9 cellular contexts compared by ENCODE assay signal in the genomic region with DNA sequence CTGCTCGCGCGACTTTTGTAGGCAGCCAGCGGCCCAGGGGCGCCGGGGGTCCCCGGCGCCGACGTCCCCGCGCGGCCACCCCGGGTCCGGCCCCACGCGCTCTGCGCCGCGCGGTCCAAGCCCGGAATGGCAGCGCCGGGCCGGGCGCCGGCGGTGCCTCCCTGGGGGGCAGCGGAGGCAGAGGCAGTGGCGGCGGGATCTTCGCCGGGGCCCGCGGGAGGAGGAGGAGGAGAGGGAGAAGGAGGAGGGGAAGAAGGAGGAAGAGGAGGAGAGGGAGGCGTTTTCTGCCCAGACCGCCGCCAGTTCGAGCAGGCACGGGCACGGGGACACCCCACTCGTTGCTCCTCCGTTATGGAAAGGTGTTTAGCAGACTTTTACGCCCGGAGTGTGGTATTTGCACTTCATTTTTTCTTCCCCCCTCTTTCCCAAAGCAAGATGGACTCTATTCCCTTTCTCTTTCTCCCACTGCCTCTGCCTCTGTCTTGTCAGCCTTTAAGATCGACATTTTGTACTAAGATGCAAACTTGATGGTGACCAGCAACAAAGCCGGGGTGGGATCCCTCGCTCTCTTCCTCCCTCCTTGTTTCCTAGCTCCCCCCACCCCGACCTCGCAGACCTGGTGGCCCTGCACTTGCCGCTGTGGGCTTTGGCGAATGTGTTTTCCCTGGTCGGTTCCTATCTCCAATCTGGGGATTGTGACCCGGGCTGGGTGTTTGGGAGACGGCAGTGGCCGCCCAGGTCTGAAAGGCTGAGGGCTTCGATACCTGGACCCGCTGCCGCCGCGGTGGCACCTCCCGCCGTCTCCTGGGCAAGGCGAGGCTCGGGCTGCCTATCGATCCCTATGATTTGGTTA. TPM values are rescaled to one million over a fixed set of nuclear protein-coding genes. Genes with fewer than 3 reads are reported as not detected.
A peak's percentile ranks its signal among the peaks of the same experiment; 100 is the strongest.
DNase-seq lines count a peak whose midpoint lies in the region; ATAC-seq, FAIRE-seq and TF ChIP-seq lines count a peak whose summit lies in the region.
"Had no signal": no experiment of that assay in that cellular context is flagged by ENCODE, and none has a peak within 500 bp of the region (broad histone marks: within the 10 kb centered on the region; RNA-seq: fewer than 3 reads in every experiment).

No MANE protein-coding gene starts in this region.

- H3K9me3 Mint-ChIP-seq in activated CD8-positive, alpha-beta memory T cell treated with anti-CD3 and anti-CD28 coated beads, Interleukin-2, amount 10 ng/mL, durations not matched to agents 7 days and 5 days (ENCODE audit: low read depth) = no peaks in the 10 kb centered on the region
- H3K9me3 Mint-ChIP-seq in stimulated activated naive B cell treated with anti-CD40 and anti-IgM and Interleukin-4, amounts not matched to agents 10 μg/mL and 1 μg/mL and 100 μg/mL, for 72 hours = no peaks in the 10 kb centered on the region

- H3K4me1 Mint-ChIP-seq in activated CD8-positive, alpha-beta memory T cell treated with anti-CD3 and anti-CD28 coated beads, Interleukin-2, amount 10 ng/mL, durations not matched to agents 7 days and 5 days = peaks cover 28% of the 10 kb centered on the region
- peaks cover 25 to 47% of the 10 kb centered on the region in 2 donors for H3K4me1 Mint-ChIP-seq in stimulated activated naive B cell treated with anti-CD40 and anti-IgM and Interleukin-4, amounts not matched to agents 10 μg/mL and 1 μg/mL and 100 μg/mL, for 72 hours

- FAIRE-seq in endothelial cell of umbilical vein (lab: Jason Lieb, UNC) = no peak
- FAIRE-seq: A204.1 had no signal

- peak overlapping the region; percentile 69 for H3K9ac ChIP-seq in endothelial cell of umbilical vein (replicated peaks; ENCODE audit: extremely low read depth, insufficient read depth, low read length)

- peaks cover 15% of the 10 kb centered on the region for H3K79me2 ChIP-seq in endothelial cell of umbilical vein (ENCODE audit: control insufficient read depth, insufficient read depth, low read length)

- H4K20me1 ChIP-seq in endothelial cell of umbilical vein (replicated peaks; ENCODE audit: control insufficient read depth, extremely low read depth, insufficient read depth, low read length) = no peaks in the 10 kb centered on the region

- ATAC-seq in activated CD8-positive, alpha-beta memory T cell treated with anti-CD3 and anti-CD28 coated beads, Interleukin-2, amount 10 ng/mL, durations not matched to agents 7 days and 5 days = peak; percentile 18
- ATAC-seq in stimulated activated naive B cell treated with anti-CD40 and anti-IgM and Interleukin-4, amounts not matched to agents 10 μg/mL and 1 μg/mL and 100 μg/mL, for 72 hours (replicated peaks) = peak; percentile 12 to 13
- ATAC-seq in GM19328 (IDR thresholded peaks at IDR 0.05; ENCODE audit: unreplicated experiment) = no peak

- no peaks in the 10 kb centered on the region for H3K9me3 ChIP-seq in endothelial cell of umbilical vein (replicated peaks; ENCODE audit: control insufficient read depth, insufficient read depth, low read length)

- H3K4me3 ChIP-seq in NB4 (ENCODE audit: low read depth, low read length) = peak overlapping the region; percentile 81
- H3K4me3 ChIP-seq in endothelial cell of umbilical vein (replicated peaks in 1 of 3; ENCODE audit: insufficient read depth in 1 of 3, low read depth in 1 of 3, low read length in 3 of 3) = peak overlapping the region; percentile 85 to 87 (median 86)

- H3K36me3 ChIP-seq in endothelial cell of umbilical vein (ENCODE audit: control insufficient read depth in 2 of 2, extremely low read depth in 1 of 2, insufficient read depth in 2 of 2, low read length in 2 of 2) = peaks cover 0 to 2% of the 10 kb centered on the region in 2 experiments

- TF ChIP-seq POLR2A in NB4 (IDR thresholded peaks at IDR 0.05; ENCODE audit: extremely low read depth, insufficient read length) = peak; percentile 20
- TF ChIP-seq POLR2A in endothelial cell of umbilical vein (IDR thresholded peaks at IDR 0.05; ENCODE audit: low read depth, low read length) = peak; percentile 34

- no TSS peak for BruUV-seq in endothelial cell of umbilical vein (replicated peaks; lab: Mats Ljungman, UMichigan)

- TF ChIP-seq CTCF in NB4 (IDR thresholded peaks at IDR 0.05; ENCODE audit: low read depth, low read length) = no peak
- TF ChIP-seq CTCF in endothelial cell of umbilical vein (IDR thresholded peaks at IDR 0.05; ENCODE audit: extremely low read depth in 1 of 2, insufficient read depth in 1 of 2, low read depth in 1 of 2, low read length in 2 of 2) = no peak

- H3K36me3 Mint-ChIP-seq in activated CD8-positive, alpha-beta memory T cell treated with anti-CD3 and anti-CD28 coated beads, Interleukin-2, amount 10 ng/mL, durations not matched to agents 7 days and 5 days = peaks cover 14% of the 10 kb centered on the region
- peaks cover 3 to 4% of the 10 kb centered on the region in 2 donors for H3K36me3 Mint-ChIP-seq in stimulated activated naive B cell treated with anti-CD40 and anti-IgM and Interleukin-4, amounts not matched to agents 10 μg/mL and 1 μg/mL and 100 μg/mL, for 72 hours

- H3K9me1 ChIP-seq in endothelial cell of umbilical vein (replicated peaks; ENCODE audit: control insufficient read depth, extremely low read depth, insufficient read depth, low read length) = no peaks in the 10 kb centered on the region

- H2AFZ ChIP-seq in endothelial cell of umbilical vein (ENCODE audit: low read depth, low read length) = peak overlapping the region; percentile 74

- POLR2A ChIA-PET in endothelial cell of umbilical vein (lab: Charles Lee) = no interaction called here

- peak overlapping the region; percentile 79 for H3K4me2 ChIP-seq in endothelial cell of umbilical vein (ENCODE audit: insufficient read depth, low read length)

- CTCF ChIA-PET in activated CD8-positive, alpha-beta memory T cell treated with anti-CD3 and anti-CD28 coated beads, Interleukin-2, amount 10 ng/mL, durations not matched to agents 7 days and 5 days (lab: Charles Lee) = interaction anchor here (0.9 to 1.4 kb wide), 3 partner anchors 12 to 94 kb away, joined by 3 to 4 read pairs (median 3); no protein-coding TSS in a partner anchor
- CTCF ChIA-PET in endothelial cell of umbilical vein (lab: Charles Lee) = interaction anchor here (0.6 to 1.6 kb wide), 5 partner anchors 9 to 241 kb away, joined by 3 to 9 read pairs (median 7); no protein-coding TSS in a partner anchor

- peak; percentile 70 for DNase-seq in DMS 273 (lab: John Stamatoyannopoulos, UW; ENCODE audit: unreplicated experiment)
- no peak for DNase-seq in DMS 273 treated with DMSO at 0.1 percent for 48 hours (lab: John Stamatoyannopoulos, UW)
- DNase-seq in NB4 (ENCODE audit: low read depth) = peak; percentile 51
- peak; percentile 40 for DNase-seq in activated CD8-positive, alpha-beta memory T cell treated with anti-CD3 and anti-CD28 coated beads, Interleukin-2, amount 10 ng/mL, durations not matched to agents 7 days and 5 days
- peak; percentile 52 for DNase-seq in endothelial cell of umbilical vein (ENCODE audit: low read depth, low spot score)
- peak; percentile 90 for DNase-seq in mesenteric fat pad (ENCODE audit: low spot score)
- DNase-seq in stimulated activated naive B cell treated with anti-CD40 and anti-IgM and Interleukin-4, amounts not matched to agents 10 μg/mL and 1 μg/mL and 100 μg/mL, for 72 hours = peak; percentile 20

- dilution Hi-C loops in endothelial cell of umbilical vein (cut with MboI; ENCODE audit: extremely low pct_ligation_motif_present, low sequenced_read_pairs) = no loop called here

- H3K27me3 ChIP-seq in endothelial cell of umbilical vein (ENCODE audit: control insufficient read depth in 2 of 2, insufficient read depth in 2 of 2, low read length in 2 of 2) = no peaks in the 10 kb centered on the region

- H3K4me3 Mint-ChIP-seq in activated CD8-positive, alpha-beta memory T cell treated with anti-CD3 and anti-CD28 coated beads, Interleukin-2, amount 10 ng/mL, durations not matched to agents 7 days and 5 days = peak overlapping the region; percentile 90
- peak overlapping the region; percentile 91 to 95 for H3K4me3 Mint-ChIP-seq in stimulated activated naive B cell treated with anti-CD40 and anti-IgM and Interleukin-4, amounts not matched to agents 10 μg/mL and 1 μg/mL and 100 μg/mL, for 72 hours

- intact Hi-C loops in endothelial cell of umbilical vein (cut with micrococcal nuclease) = loop anchor here (2.0 kb wide), 1 partner anchor 73 kb away; no protein-coding TSS in a partner anchor

- H3K27me3 Mint-ChIP-seq in activated CD8-positive, alpha-beta memory T cell treated with anti-CD3 and anti-CD28 coated beads, Interleukin-2, amount 10 ng/mL, durations not matched to agents 7 days and 5 days = no peaks in the 10 kb centered on the region
- no peaks in the 10 kb centered on the region for H3K27me3 Mint-ChIP-seq in stimulated activated naive B cell treated with anti-CD40 and anti-IgM and Interleukin-4, amounts not matched to agents 10 μg/mL and 1 μg/mL and 100 μg/mL, for 72 hours

- peak overlapping the region; percentile 81 for H3K27ac Mint-ChIP-seq in activated CD8-positive, alpha-beta memory T cell treated with anti-CD3 and anti-CD28 coated beads, Interleukin-2, amount 10 ng/mL, durations not matched to agents 7 days and 5 days
- peak overlapping the region; percentile 87 for H3K27ac Mint-ChIP-seq in stimulated activated naive B cell treated with anti-CD40 and anti-IgM and Interleukin-4, amounts not matched to agents 10 μg/mL and 1 μg/mL and 100 μg/mL, for 72 hours

- peak overlapping the region; percentile 49 for H3K27ac ChIP-seq in endothelial cell of umbilical vein (ENCODE audit: insufficient read depth, low read depth, low read length)

- H3K4me1 ChIP-seq in endothelial cell of umbilical vein (ENCODE audit: control insufficient read depth, extremely low read depth, insufficient read depth, low read length) = peaks cover 8% of the 10 kb centered on the region

TF ChIP-seq in endothelial cell of umbilical vein, 7 proteins besides CTCF, POLR2A, EP300 and RAD21 (continues in another document):
- TF ChIP-seq JUN (IDR thresholded peaks at IDR 0.05; ENCODE audit: borderline replicate concordance, insufficient read depth, insufficient read length, low read depth) (no peak), FOS (IDR thresholded peaks at IDR 0.05; ENCODE audit: borderline replicate concordance, insufficient read depth, low read length) (no peak), EZH2 (IDR thresholded peaks at IDR 0.05; ENCODE audit: borderline replicate concordance, low read depth, low read length, severe bottlenecking) (no peak)

RNA-seq across cellular contexts. Expression of a gene that starts 2.6 kb away (rescaled TPM):
- 10 to 100 TPM; 37.0 to 39.4 TPM for total RNA-seq in activated CD8-positive, alpha-beta memory T cell treated with anti-CD3 and anti-CD28 coated beads, Interleukin-2, amount 10 ng/mL, durations not matched to agents 7 days and 5 days
- total RNA-seq in endothelial cell of umbilical vein = 35.6 and 43.4 TPM in 2 replicates
- polyA plus RNA-seq in endothelial cell of umbilical vein = 11.2 and 21.4 TPM in 2 replicates
- polyA plus RNA-seq in endothelial cell of umbilical vein (2011; cell fraction: cytosol; rRNA removed) = 11.6 and 12.2 TPM in 2 replicates
- 35.2 and 35.6 TPM in 2 replicates for polyA plus RNA-seq in endothelial cell of umbilical vein (2011; cell fraction: nucleus; rRNA removed)
- polyA plus RNA-seq in endothelial cell of umbilical vein (2012) = 20.9 and 26.2 TPM in 2 replicates
- 62.4 and 78.5 TPM in 2 replicates for polyA minus RNA-seq in endothelial cell of umbilical vein
- polyA minus RNA-seq in endothelial cell of umbilical vein (2011; cell fraction: cytosol; rRNA and poly(A)+ RNA removed) = 43.8 TPM
- 130 and 148 TPM in 2 replicates for polyA minus RNA-seq in endothelial cell of umbilical vein (2011; cell fraction: nucleus; rRNA and poly(A)+ RNA removed)
- 43.4 TPM for total RNA-seq in mesenteric fat pad
